8 cellular contexts compared by ENCODE assay signal in genomic region chr7:74083117-74083876, GRCh38. TPM values are rescaled to one million over a fixed set of nuclear protein-coding genes. Genes with fewer than 3 reads are reported as not detected.
DNase-seq lines count a peak whose midpoint lies in the region; ATAC-seq and TF ChIP-seq lines count a peak whose summit lies in the region.

LIMK1 (plus strand) TSS chr7:74083804; CDS start chr7:74083991, 187 bp downstream.

- no peaks in the 10 kb centered on the region for H3K9me3 Mint-ChIP-seq in stimulated activated naive CD8-positive, alpha-beta T cell treated with anti-CD3 and anti-CD28 coated beads, Interleukin-15, Interleukin-2, amounts not matched to agents 100 ng/mL and 50 ng/mL, for 24 hours

- H3K4me3 Mint-ChIP-seq in stimulated activated naive CD8-positive, alpha-beta T cell treated with anti-CD3 and anti-CD28 coated beads, Interleukin-15, Interleukin-2, amounts not matched to agents 100 ng/mL and 50 ng/mL, for 24 hours, result peak within 1 kb of the TSS; percentile 82

- peak within 1 kb of the TSS; percentile 84 for H3K27ac Mint-ChIP-seq in stimulated activated naive CD8-positive, alpha-beta T cell treated with anti-CD3 and anti-CD28 coated beads, Interleukin-15, Interleukin-2, amounts not matched to agents 100 ng/mL and 50 ng/mL, for 24 hours

- peak; percentile 66 for TF ChIP-seq EP300 in neural cell (conservative IDR thresholded peaks at IDR 0.05; ENCODE audit: poor library complexity, severe bottlenecking)

- H3K9ac ChIP-seq in Karpas-422 (ENCODE audit: low read length) (peak within 1 kb of the TSS; percentile 87), neural cell (ENCODE audit: low read length) (peak within 1 kb of the TSS; percentile 96)

- H3K27me3 ChIP-seq in Karpas-422 (ENCODE audit: low read length), result no peaks in the 10 kb centered on the region
- no peaks in the 10 kb centered on the region for H3K27me3 ChIP-seq in neural cell (ENCODE audit: insufficient read depth, low read depth, low read length)

- peak; percentile 68 for ATAC-seq in GM21619 (IDR thresholded peaks at IDR 0.05; ENCODE audit: unreplicated experiment)

- H3K9me3 ChIP-seq in Karpas-422 (ENCODE audit: low read length) (no peaks in the 10 kb centered on the region), neural cell (ENCODE audit: low read length) (no peaks in the 10 kb centered on the region)

- H2AFZ ChIP-seq in Karpas-422 (ENCODE audit: low read length) (peak within 1 kb of the TSS; percentile 67; the same call in 1 of the 2 replicates), neural cell (ENCODE audit: low read depth, low read length) (peak within 1 kb of the TSS; percentile 94)

- H3K4me2 ChIP-seq in Karpas-422 (ENCODE audit: low read depth, low read length, poor library complexity, severe bottlenecking) (peak within 1 kb of the TSS; percentile 99), neural cell (ENCODE audit: low read length) (peak within 1 kb of the TSS; percentile 92)

- TF ChIP-seq CTCF in fibroblast of villous mesenchyme (IDR thresholded peaks at IDR 0.05; ENCODE audit: insufficient read depth, low read depth, low read length) (no peak), neural cell (IDR thresholded peaks at IDR 0.05; ENCODE audit: poor library complexity, severe bottlenecking) (no peak)

- no peaks in the 10 kb centered on the region for H3K9me2 ChIP-seq in Karpas-422 (replicated peaks; ENCODE audit: insufficient read depth, low read length)
- no peaks in the 10 kb centered on the region for H3K9me2 ChIP-seq in neural cell (ENCODE audit: insufficient read depth, low read length)

- TF ChIP-seq RAD21 in neural cell (conservative IDR thresholded peaks at IDR 0.05), result peak; percentile 44

- H3K27ac ChIP-seq in Karpas-422 (ENCODE audit: low read length) (no peak within 1 kb of the TSS), neural cell (ENCODE audit: low read length) (peak within 1 kb of the TSS; percentile 89)

- H3K36me3 ChIP-seq in Karpas-422 (ENCODE audit: insufficient read depth, low read length) (no peaks in the 10 kb centered on the region), neural cell (ENCODE audit: insufficient read depth, low read length) (no peaks in the 10 kb centered on the region)

- DNase-seq in DMS153 treated with DMSO at 0.1 percent for 48 hours (lab: John Stamatoyannopoulos, UW; ENCODE audit: unreplicated experiment), result peak; percentile 54
- peak; percentile 92 for DNase-seq in Karpas-422
- peak; percentile 65 to 79 for DNase-seq in SHP77 (lab: John Stamatoyannopoulos, UW)
- DNase-seq in activated effector memory CD4-positive, alpha-beta T cell treated with anti-CD3 and anti-CD28 coated beads, Interleukin-2, amount 50 U/mL, for 16 hours, result peak; percentile 94
- peak; percentile 84 for DNase-seq in fibroblast of villous mesenchyme (ENCODE audit: low read depth)

- peaks cover 37% of the 10 kb centered on the region for H3K4me1 ChIP-seq in Karpas-422 (ENCODE audit: low read length)

- no peaks in the 10 kb centered on the region for H3K27me3 Mint-ChIP-seq in stimulated activated naive CD8-positive, alpha-beta T cell treated with anti-CD3 and anti-CD28 coated beads, Interleukin-15, Interleukin-2, amounts not matched to agents 100 ng/mL and 50 ng/mL, for 24 hours

- H3F3A ChIP-seq in neural cell (ENCODE audit: insufficient read depth, low read length, poor library complexity, severe bottlenecking), result no peaks in the 10 kb centered on the region

- peaks cover 18% of the 10 kb centered on the region for H3K36me3 Mint-ChIP-seq in stimulated activated naive CD8-positive, alpha-beta T cell treated with anti-CD3 and anti-CD28 coated beads, Interleukin-15, Interleukin-2, amounts not matched to agents 100 ng/mL and 50 ng/mL, for 24 hours (ENCODE audit: low read depth)

- H4K20me1 ChIP-seq in Karpas-422 (ENCODE audit: insufficient read depth, low read depth, low read length) (peaks cover 16% of the 10 kb centered on the region), neural cell (ENCODE audit: insufficient read depth) (no peaks in the 10 kb centered on the region)

- H3K4me3 ChIP-seq in Karpas-422 (ENCODE audit: low read length) (peak within 1 kb of the TSS; percentile 89), fibroblast of villous mesenchyme (ENCODE audit: low read depth, low read length) (peak within 1 kb of the TSS; percentile 65), neural cell (ENCODE audit: low read length) (peak within 1 kb of the TSS; percentile 85)

- H3K79me2 ChIP-seq in Karpas-422 (ENCODE audit: low read length) (no peaks in the 10 kb centered on the region; the same call in 1 of the 2 replicates), neural cell (replicated peaks; ENCODE audit: insufficient read depth, low read length) (peaks cover 23% of the 10 kb centered on the region)

- peaks cover 12% of the 10 kb centered on the region for H3K4me1 Mint-ChIP-seq in stimulated activated naive CD8-positive, alpha-beta T cell treated with anti-CD3 and anti-CD28 coated beads, Interleukin-15, Interleukin-2, amounts not matched to agents 100 ng/mL and 50 ng/mL, for 24 hours (ENCODE audit: low read depth)

TF ChIP-seq in neural cell, 6 proteins besides CTCF, POLR2A, EP300 and RAD21:
- peak; percentile 42 for TF ChIP-seq SMC3 (conservative IDR thresholded peaks at IDR 0.05; ENCODE audit: poor library complexity)
- TF ChIP-seq TAF1 (IDR thresholded peaks at IDR 0.05; ENCODE audit: low read depth), result peak; percentile 76
- TF ChIP-seq EZH2 (IDR thresholded peaks at IDR 0.05; ENCODE audit: borderline replicate concordance, insufficient read depth, low read length, poor library complexity, severe bottlenecking), result no peak
- TF ChIP-seq REST (IDR thresholded peaks at IDR 0.05; ENCODE audit: borderline replicate concordance), result peak; percentile 92
- TF ChIP-seq MXI1 (conservative IDR thresholded peaks at IDR 0.05; ENCODE audit: poor library complexity, severe bottlenecking), result peak; percentile 35
- peak; percentile 95 for TF ChIP-seq POLR2AphosphoS5 (IDR thresholded peaks at IDR 0.05)

RNA-seq across cellular contexts. Expression of gene LIMK1, which starts in this region (rescaled TPM):
- total RNA-seq in Karpas-422 (2014; rRNA removed; shearing (Covaris generic); ENCODE audit: low replicate concordance), result 44.7 and 56.2 TPM in 2 replicates
- total RNA-seq in fibroblast of villous mesenchyme, result 44.9 and 50.6 TPM in 2 replicates
- polyA plus RNA-seq in neural cell, result 21.1 and 23.5 TPM in 2 replicates
- polyA minus RNA-seq in neural cell, result 35.8 and 38.5 TPM in 2 replicates
